Comparison of ENCODE assay signal across 7 cellular contexts in genomic region chr5:37464581-37464980, GRCh38.
A peak's percentile ranks its signal among the peaks of the same experiment; 100 is the strongest.
DNase-seq lines count a peak whose midpoint lies in the region; ATAC-seq and TF ChIP-seq lines count a peak whose summit lies in the region.
"Not testable (repeated sequence)": the region's sequence is repeated elsewhere in the genome, so short reads cannot be mapped to it uniquely, and the experiment has no call there.

No MANE protein-coding gene starts in this region.

- H2AFZ ChIP-seq in GM23248 = not testable (repeated sequence)

- H3K4me1 Mint-ChIP-seq in memory B cell = peaks cover 13% of the 10 kb centered on the region

- not testable (repeated sequence) for H3K27me3 ChIP-seq in GM23248 (replicated peaks; ENCODE audit: insufficient read depth); psoas muscle (ENCODE audit: insufficient read depth in 3 of 3, low read length in 2 of 3)

- not testable (repeated sequence) for H3F3A ChIP-seq in GM23248 (ENCODE audit: insufficient read depth)

- H4K20me1 ChIP-seq in GM23248 (ENCODE audit: insufficient read depth) = not testable (repeated sequence)

- ATAC-seq in memory B cell (ENCODE audit: low read depth) = not testable (repeated sequence)
- ATAC-seq in psoas muscle = peak in 2 of 4 donors; percentile 54 to 58

- not testable (repeated sequence) for TF ChIP-seq CTCF in fibroblast of pulmonary artery (IDR thresholded peaks at IDR 0.05; ENCODE audit: low read length, missing control alignments)
- peak; percentile 25 for TF ChIP-seq CTCF in psoas muscle (IDR thresholded peaks at IDR 0.05)

- H3K9me3 ChIP-seq in GM23248 (ENCODE audit: low read depth); psoas muscle: not testable (repeated sequence)

- peaks cover 13% of the 10 kb centered on the region for H3K36me3 Mint-ChIP-seq in memory B cell

- not testable (repeated sequence) for H3K9me3 Mint-ChIP-seq in memory B cell

- 8 to 11% methylated on average over 2 of the region's 2 CpGs for WGBS in GM23248 (ENCODE audit: low coverage in 1 of 2, low lambda C conversion rate in 2 of 2, missing lambda C conversion rate in 2 of 2), 2 experiments
- WGBS in psoas muscle, 3 donors = 15 to 28% (median 27%) methylated on average over 2 of the region's 2 CpGs

- not testable (repeated sequence) for H3K4me2 ChIP-seq in GM23248 (ENCODE audit: unreplicated experiment)

- H3K27me3 Mint-ChIP-seq in memory B cell = not testable (repeated sequence)

- intact Hi-C loops in psoas muscle (cut with DNase I) = loop anchor here in 1 of 2 donors (5.0 kb wide), 1 partner anchor 203 kb away; no protein-coding TSS in a partner anchor

- H3K4me1 ChIP-seq in GM23248 (ENCODE audit: insufficient read depth); psoas muscle: not testable (repeated sequence)

- not testable (repeated sequence) for H3K79me2 ChIP-seq in GM23248 (ENCODE audit: insufficient read depth)

- peak overlapping the region; percentile 18 for H3K27ac Mint-ChIP-seq in memory B cell

- H3K4me3 Mint-ChIP-seq in memory B cell = not testable (repeated sequence)

- not testable (repeated sequence) for H3K9me2 ChIP-seq in GM23248 (ENCODE audit: insufficient read depth)

- not testable (repeated sequence) for H3K27ac ChIP-seq in GM23248
- H3K27ac ChIP-seq in psoas muscle = peak overlapping the region; percentile 80

- DNase-seq in AG20443 (ENCODE audit: low spot score) (peak; percentile 15), GM23248 (peak; percentile 21), RPMI7951 (ENCODE audit: low read depth) (peak; percentile 3), cerebellar cortex (ENCODE audit: low spot score) (peak; percentile 13), fibroblast of pulmonary artery (ENCODE audit: low read depth) (peak; percentile 1), psoas muscle (peak in 1 of 2 donors; percentile 49)
- not testable (repeated sequence) for DNase-seq in memory B cell (ENCODE audit: low spot score in 2 of 2)

- H3K36me3 ChIP-seq in GM23248 (ENCODE audit: low read depth); psoas muscle (ENCODE audit: insufficient read depth in 1 of 2, low read depth in 1 of 2): not testable (repeated sequence)

- H3K9ac ChIP-seq in GM23248 = not testable (repeated sequence)

- H3K4me3 ChIP-seq in GM23248; fibroblast of pulmonary artery (replicated peaks; ENCODE audit: low read depth, low read length); psoas muscle: not testable (repeated sequence)

- in situ Hi-C loops in GM23248 (cut with MboI) = not testable (repeated sequence)
